ENCODE assay signal across 17 cellular contexts in the genomic region with DNA sequence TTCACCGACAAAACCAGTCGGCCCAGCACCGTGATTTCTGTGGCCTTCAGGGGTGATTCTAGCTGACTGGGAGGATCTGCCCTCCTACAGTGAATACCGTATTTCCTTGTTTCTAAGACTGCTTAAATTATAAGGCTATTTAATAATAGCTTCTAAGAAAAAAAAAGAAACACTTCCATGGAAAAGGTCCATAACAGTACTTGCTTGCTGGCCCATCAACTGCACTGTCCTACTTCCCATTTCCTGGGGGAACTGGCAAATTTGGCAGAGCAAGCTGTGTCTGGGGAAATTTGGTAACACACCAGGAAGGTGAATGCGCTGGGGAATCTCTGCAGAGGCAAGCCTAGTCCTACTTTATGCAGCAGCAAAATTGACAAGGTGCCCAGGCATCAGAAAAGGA.
A peak's percentile ranks its signal among the peaks of the same experiment; 100 is the strongest.
DNase-seq lines count a peak whose midpoint lies in the region; ATAC-seq and TF ChIP-seq lines count a peak whose summit lies in the region.
"Had no signal": no experiment of that assay in that cellular context is flagged by ENCODE, and none has a peak within 500 bp of the region (broad histone marks: within the 10 kb centered on the region; RNA-seq: fewer than 3 reads in every experiment).

No MANE protein-coding gene starts in this region.

- H4K91ac ChIP-seq in trophoblast cell (ENCODE audit: low read depth, low read length), result no peak overlapping the region

- H3K27ac ChIP-seq in GM23338 (ENCODE audit: low read depth), result no peak overlapping the region
- H3K27ac ChIP-seq in lung (ENCODE audit: low read depth in 1 of 2, low read length in 1 of 2), result no peak overlapping the region
- H3K27ac ChIP-seq in trophoblast cell (ENCODE audit: low read depth, low read length), result no peak overlapping the region
- H3K27ac ChIP-seq: 22Rv1; A549; BLaER1 treated with 17β-estradiol and CSF1 and Interleukin-3, amounts not matched to agents 10 nM and 100 nM; C4-2B had no signal

- ATAC-seq in GM23338, result peak; percentile 47
- ATAC-seq in lung (ENCODE audit: insufficient read depth, low FRiP score), result no peak
- ATAC-seq in GM21528 (IDR thresholded peaks at IDR 0.05; ENCODE audit: low FRiP score, unreplicated experiment), result no peak
- ATAC-seq: A549; CD8-positive, alpha-beta T cell had no signal

- no peak overlapping the region for H4K12ac ChIP-seq in trophoblast cell (ENCODE audit: low read depth, low read length)

- H3K18ac ChIP-seq in trophoblast cell (ENCODE audit: low read length), result no peak overlapping the region

- H3K4me3 ChIP-seq in GM23338 (no peak overlapping the region), lung (no peak overlapping the region), trophoblast cell (ENCODE audit: low read depth, low read length) (no peak overlapping the region)
- H3K4me3 ChIP-seq: A549; BLaER1 treated with 17β-estradiol and CSF1 and Interleukin-3, amounts not matched to agents 10 nM and 100 nM had no signal

- no peaks in the 10 kb centered on the region for H3K9me2 ChIP-seq in GM23338 (ENCODE audit: insufficient read depth)

- no peaks in the 10 kb centered on the region for H3K36me3 ChIP-seq in GM23338 (ENCODE audit: insufficient read depth)
- no peaks in the 10 kb centered on the region for H3K36me3 ChIP-seq in lung (ENCODE audit: control insufficient read depth in 2 of 2, insufficient read depth in 2 of 2, low read length in 2 of 2)
- H3K36me3 ChIP-seq in trophoblast cell (ENCODE audit: control insufficient read depth in 1 of 2, insufficient read depth in 2 of 2, low read length in 2 of 2), result no peaks in the 10 kb centered on the region
- H3K36me3 ChIP-seq: BLaER1 treated with 17β-estradiol and CSF1 and Interleukin-3, amounts not matched to agents 10 nM and 100 nM had no signal

- H3K14ac ChIP-seq in trophoblast cell (ENCODE audit: low read length), result no peak overlapping the region

- H3K4me2 ChIP-seq in GM23338 (no peak overlapping the region), trophoblast cell (ENCODE audit: low read length) (no peak overlapping the region)
- H3K4me2 ChIP-seq: A549; BLaER1 treated with 17β-estradiol and CSF1 and Interleukin-3, amounts not matched to agents 10 nM and 100 nM had no signal

- H3K9me3 ChIP-seq in lung (ENCODE audit: control insufficient read depth in 2 of 2, insufficient read depth in 1 of 2, low read length in 1 of 2) (no peaks in the 10 kb centered on the region), trophoblast cell (ENCODE audit: insufficient read depth, low read depth, low read length) (no peaks in the 10 kb centered on the region)
- H3K9me3 ChIP-seq: A549; BLaER1 treated with 17β-estradiol and CSF1 and Interleukin-3, amounts not matched to agents 10 nM and 100 nM; Caco-2 had no signal

- DNase-seq in GM23338 (ENCODE audit: low spot score) (no peak), lung (ENCODE audit: low spot score) (peak; percentile 24), trophoblast cell (no peak)
- no peak for DNase-seq in activated CD8-positive, alpha-beta memory T cell treated with anti-CD3 and anti-CD28 coated beads, Interleukin-2, amount 50 U/mL, for 4 hours
- DNase-seq: AML-193; Caco-2; Calu3; CD4-positive, alpha-beta T cell; CD8-positive, alpha-beta T cell; DMS79 treated with DMSO at 0.1 percent for 48 hours; GF-D8 had no signal

- peaks cover 13% of the 10 kb centered on the region; the same call in 1 of the 3 replicates for H3K4me1 Mint-ChIP-seq in GM23338
- H3K4me1 Mint-ChIP-seq: B cell had no signal

- no peaks in the 10 kb centered on the region for H4K20me1 ChIP-seq in GM23338 (replicated peaks; ENCODE audit: insufficient read depth)
- H4K20me1 ChIP-seq: BLaER1 treated with 17β-estradiol and CSF1 and Interleukin-3, amounts not matched to agents 10 nM and 100 nM had no signal

- no peak overlapping the region for H3K27ac Mint-ChIP-seq in GM23338
- H3K27ac Mint-ChIP-seq: B cell; CD4-positive, alpha-beta T cell; CD8-positive, alpha-beta T cell had no signal

- no peaks in the 10 kb centered on the region for H3K36me3 Mint-ChIP-seq in GM23338 (ENCODE audit: low read depth)
- H3K36me3 Mint-ChIP-seq: CD8-positive, alpha-beta T cell had no signal

- H3K4me1 ChIP-seq in GM23338 (ENCODE audit: insufficient read depth), result no peaks in the 10 kb centered on the region
- no peaks in the 10 kb centered on the region for H3K4me1 ChIP-seq in lung (ENCODE audit: control insufficient read depth in 2 of 2, insufficient read depth in 2 of 2, low read length in 2 of 2)
- no peaks in the 10 kb centered on the region for H3K4me1 ChIP-seq in trophoblast cell (ENCODE audit: control insufficient read depth in 1 of 2, insufficient read depth in 2 of 2, low read length in 2 of 2)
- H3K4me1 ChIP-seq: A549; BLaER1 treated with 17β-estradiol and CSF1 and Interleukin-3, amounts not matched to agents 10 nM and 100 nM; Caco-2 had no signal

- no peaks in the 10 kb centered on the region for H3K27me3 Mint-ChIP-seq in GM23338 (ENCODE audit: insufficient read depth, low read depth, poor library complexity)
- H3K27me3 Mint-ChIP-seq: B cell had no signal

- H4K8ac ChIP-seq in trophoblast cell (ENCODE audit: low read depth, low read length), result no peak overlapping the region

- H3K23ac ChIP-seq in trophoblast cell (ENCODE audit: low read length), result peak overlapping the region; percentile 63

- H2BK120ac ChIP-seq in trophoblast cell (ENCODE audit: insufficient read depth, low read length, poor library complexity), result no peak overlapping the region

- no peak overlapping the region for H3K9ac ChIP-seq in trophoblast cell (ENCODE audit: low read length)
- H3K9ac ChIP-seq: BLaER1 treated with 17β-estradiol and CSF1 and Interleukin-3, amounts not matched to agents 10 nM and 100 nM had no signal

- H3F3A ChIP-seq in GM23338 (replicated peaks; ENCODE audit: low read depth), result no peaks in the 10 kb centered on the region

- H2BK5ac ChIP-seq in trophoblast cell (ENCODE audit: low read depth, low read length, poor library complexity), result no peak overlapping the region

- H2AK5ac ChIP-seq in trophoblast cell (ENCODE audit: low read length), result no peak overlapping the region

- H2BK12ac ChIP-seq in trophoblast cell (ENCODE audit: low read length), result no peak overlapping the region

- H2AFZ ChIP-seq in GM23338, result no peak overlapping the region
- no peak overlapping the region for H2AFZ ChIP-seq in trophoblast cell (ENCODE audit: insufficient read depth, low read length, poor library complexity)

- no peaks in the 10 kb centered on the region for H3K79me1 ChIP-seq in trophoblast cell (ENCODE audit: low read length)

- H3K9me3 Mint-ChIP-seq in GM23338, result no peaks in the 10 kb centered on the region
- H3K9me3 Mint-ChIP-seq: CD4-positive, alpha-beta T cell; CD8-positive, alpha-beta T cell had no signal

- TF ChIP-seq CTCF in GM23338 (conservative IDR thresholded peaks at IDR 0.05; ENCODE audit: low read depth in 2 of 2), result no peak
- TF ChIP-seq CTCF in lung (IDR thresholded peaks at IDR 0.05; ENCODE audit: control extremely low read depth, extremely low read depth), result no peak

- H3K27me3 ChIP-seq in GM23338 (ENCODE audit: insufficient read depth), result no peaks in the 10 kb centered on the region
- H3K27me3 ChIP-seq in lung (ENCODE audit: control insufficient read depth, insufficient read depth), result no peaks in the 10 kb centered on the region
- no peaks in the 10 kb centered on the region for H3K27me3 ChIP-seq in trophoblast cell (ENCODE audit: insufficient read depth, low read length)
- H3K27me3 ChIP-seq: BLaER1 treated with 17β-estradiol and CSF1 and Interleukin-3, amounts not matched to agents 10 nM and 100 nM had no signal

- H3K79me2 ChIP-seq in GM23338 (replicated peaks; ENCODE audit: insufficient read depth), result no peaks in the 10 kb centered on the region
- H3K79me2 ChIP-seq in trophoblast cell (ENCODE audit: control insufficient read depth, insufficient read depth, low read length, poor library complexity), result no peaks in the 10 kb centered on the region

- no peak overlapping the region for H3K4ac ChIP-seq in trophoblast cell (ENCODE audit: low read depth, low read length)

- no peak overlapping the region for H3K4me3 Mint-ChIP-seq in GM23338
- H3K4me3 Mint-ChIP-seq: B cell; CD4-positive, alpha-beta T cell; CD8-positive, alpha-beta T cell had no signal

- WGBS in lung, 2 donors, result 70 to 72% methylated on average over 5 of the region's 5 CpGs
- no CpG with 5 or more reads among the region's 5 CpGs for WGBS in trophoblast cell (ENCODE audit: extremely low coverage, insufficient coverage, insufficient read length)

TF ChIP-seq in GM23338, 12 proteins besides CTCF, POLR2A, EP300 and RAD21 (continues in another document):
- TF ChIP-seq NANOG (IDR thresholded peaks at IDR 0.05; ENCODE audit: borderline replicate concordance), result no peak
